ENCODE assay signal across 1 cellular context in genomic region chr19:45400192-45400591, GRCh38.
TF ChIP-seq lines count a peak whose summit lies in the region.

No MANE protein-coding gene starts in this region.

TF ChIP-seq in H1, 55 proteins besides CTCF, POLR2A, EP300 and RAD21:
- TF ChIP-seq RBBP5 (IDR thresholded peaks at IDR 0.05; ENCODE audit: borderline replicate concordance, low read depth, low read length), result no peak
- no peak for TF ChIP-seq NRF1 (IDR thresholded peaks at IDR 0.05; ENCODE audit: low read depth, low read length)
- TF ChIP-seq, protein P1, sequence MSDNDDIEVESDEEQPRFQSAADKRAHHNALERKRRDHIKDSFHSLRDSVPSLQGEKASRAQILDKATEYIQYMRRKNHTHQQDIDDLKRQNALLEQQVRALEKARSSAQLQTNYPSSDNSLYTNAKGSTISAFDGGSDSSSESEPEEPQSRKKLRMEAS (IDR thresholded peaks at IDR 0.05), result no peak
- no peak for TF ChIP-seq CTBP2 (IDR thresholded peaks at IDR 0.05; ENCODE audit: borderline replicate concordance, insufficient read depth, insufficient read length, low read length)
- no peak for TF ChIP-seq JUN (IDR thresholded peaks at IDR 0.05; ENCODE audit: low read depth, low read length)
- no peak for TF ChIP-seq SIN3A (conservative IDR thresholded peaks at IDR 0.05 in 1 of 2, IDR thresholded peaks at IDR 0.05 in 1 of 2; ENCODE audit: low read depth in 1 of 2, low read length in 2 of 2)
- TF ChIP-seq BCL11A (IDR thresholded peaks at IDR 0.05; ENCODE audit: low read depth in 2 of 2, low read length in 2 of 2), result no peak
- TF ChIP-seq CHD2 (IDR thresholded peaks at IDR 0.05; ENCODE audit: low read length), result no peak
- TF ChIP-seq HDAC6 (IDR thresholded peaks at IDR 0.05; ENCODE audit: low read depth, low read length), result no peak
- TF ChIP-seq, protein P2, sequence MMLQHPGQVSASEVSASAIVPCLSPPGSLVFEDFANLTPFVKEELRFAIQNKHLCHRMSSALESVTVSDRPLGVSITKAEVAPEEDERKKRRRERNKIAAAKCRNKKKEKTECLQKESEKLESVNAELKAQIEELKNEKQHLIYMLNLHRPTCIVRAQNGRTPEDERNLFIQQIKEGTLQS (IDR thresholded peaks at IDR 0.05; ENCODE audit: insufficient read depth, low read depth, low read length), result no peak
- TF ChIP-seq TEAD4 (IDR thresholded peaks at IDR 0.05; ENCODE audit: low read depth, low read length), result no peak
- TF ChIP-seq JUND (IDR thresholded peaks at IDR 0.05; ENCODE audit: low read length), result no peak
- TF ChIP-seq FOSL1 (IDR thresholded peaks at IDR 0.05; ENCODE audit: insufficient read depth, low read depth, low read length), result no peak
- no peak for TF ChIP-seq POLR2AphosphoS5 (IDR thresholded peaks at IDR 0.05; ENCODE audit: low read depth, low read length)
- TF ChIP-seq RFX5 (IDR thresholded peaks at IDR 0.05; ENCODE audit: borderline replicate concordance, low read depth, low read length), result no peak
